In genomic region chr1:97006044-97006676, GRCh38 we compare ENCODE assay signal across 12 cellular contexts.
DNase-seq lines count a peak whose midpoint lies in the region; ATAC-seq and TF ChIP-seq lines count a peak whose summit lies in the region.
"Had no signal": no experiment of that assay in that cellular context is flagged by ENCODE, and none has a peak within 500 bp of the region (broad histone marks: within the 10 kb centered on the region; RNA-seq: fewer than 3 reads in every experiment).

No MANE protein-coding gene starts in this region.

- no peaks in the 10 kb centered on the region for H3K79me1 ChIP-seq in IMR-90 (ENCODE audit: low read depth in 1 of 2, low read length in 2 of 2)

- H3K4me2 ChIP-seq in IMR-90 (ENCODE audit: low read depth, low read length) (no peak overlapping the region), OCI-LY7 (ENCODE audit: low read length) (no peak overlapping the region)

- no peak overlapping the region for H2AK9ac ChIP-seq in IMR-90 (replicated peaks; ENCODE audit: low read depth, low read length, poor library complexity)

- H3K56ac ChIP-seq in IMR-90 (ENCODE audit: extremely low read depth, insufficient read depth, low read length), result no peak overlapping the region

- H3K9me3 ChIP-seq in IMR-90 (ENCODE audit: control insufficient read depth, insufficient read depth, low read length) (no peaks in the 10 kb centered on the region), OCI-LY7 (ENCODE audit: low read length) (no peaks in the 10 kb centered on the region)

- TF ChIP-seq POLR2A in IMR-90 (IDR thresholded peaks at IDR 0.05; ENCODE audit: low read depth, low read length), result no peak

- H4K91ac ChIP-seq in IMR-90 (ENCODE audit: insufficient read depth, low read depth, low read length), result no peak overlapping the region

- CTCF ChIA-PET in IMR-90 (lab: Yijun Ruan, JAX), result interaction anchor here (0.6 kb wide), 1 partner anchor 448 kb away, joined by 3 read pairs; no protein-coding TSS in a partner anchor
- CTCF ChIA-PET in OCI-LY7 (lab: Charles Lee; ENCODE audit: unreplicated experiment), result no interaction called here

- TF ChIP-seq RAD21 in IMR-90 (IDR thresholded peaks at IDR 0.05; ENCODE audit: low read length), result no peak

- no peak overlapping the region for H2BK120ac ChIP-seq in IMR-90 (ENCODE audit: low read depth, low read length)

- H4K8ac ChIP-seq in IMR-90 (ENCODE audit: low read depth in 2 of 2, low read length in 2 of 2), result no peak overlapping the region

- H2AK5ac ChIP-seq in IMR-90 (ENCODE audit: low read depth, low read length), result no peak overlapping the region

- no peaks in the 10 kb centered on the region for H3K9me1 ChIP-seq in IMR-90 (ENCODE audit: insufficient read depth, low read length)

- intact Hi-C loops in IMR-90 (cut with micrococcal nuclease) (no loop called here), OCI-LY7 (cut with micrococcal nuclease; ENCODE audit: unreplicated experiment) (no loop called here)

- H3K4me3 ChIP-seq in AG10803 (ENCODE audit: low read length) (no peak overlapping the region), IMR-90 (ENCODE audit: insufficient read depth, low read depth, low read length) (no peak overlapping the region), brain microvascular endothelial cell (ENCODE audit: low read depth, low read length) (no peak overlapping the region), OCI-LY7 (ENCODE audit: low read depth, low read length, poor library complexity, severe bottlenecking) (no peak overlapping the region)
- H3K4me3 ChIP-seq: K562 had no signal

- H3K27ac Mint-ChIP-seq in naive thymus-derived CD8-positive, alpha-beta T cell, result no peak overlapping the region
- H3K27ac Mint-ChIP-seq: stimulated activated naive CD8-positive, alpha-beta T cell treated with anti-CD3 and anti-CD28 coated beads, Interleukin-15, Interleukin-2, amounts not matched to agents 100 ng/mL and 50 ng/mL, for 24 hours had no signal

- H4K5ac ChIP-seq in IMR-90 (ENCODE audit: low read depth, low read length), result no peak overlapping the region

- peaks cover 0 to 4% (median 0%) of the 10 kb centered on the region in 9 donors for H3K9me3 Mint-ChIP-seq in naive thymus-derived CD8-positive, alpha-beta T cell
- H3K9me3 Mint-ChIP-seq: stimulated activated naive CD8-positive, alpha-beta T cell treated with anti-CD3 and anti-CD28 coated beads, Interleukin-15, Interleukin-2, amounts not matched to agents 100 ng/mL and 50 ng/mL, for 24 hours had no signal

- ATAC-seq in IMR-90 (ENCODE audit: low read depth), result peak; percentile 42; the same call in 1 of the 2 replicates
- ATAC-seq in naive thymus-derived CD8-positive, alpha-beta T cell, result no peak
- ATAC-seq: K562 had no signal

- no peak overlapping the region for H2AFZ ChIP-seq in IMR-90 (replicated peaks; ENCODE audit: low read length, poor library complexity)
- no peak overlapping the region for H2AFZ ChIP-seq in OCI-LY7 (ENCODE audit: low read length)

- H3K14ac ChIP-seq in IMR-90 (replicated peaks; ENCODE audit: low read depth, low read length), result no peak overlapping the region

- H3K79me2 ChIP-seq in OCI-LY7 (ENCODE audit: insufficient read depth, low read depth, low read length), result no peaks in the 10 kb centered on the region

- no peak overlapping the region for H3K18ac ChIP-seq in IMR-90 (ENCODE audit: low read depth, low read length)

- BruUV-seq in IMR-90 (replicated peaks; lab: Mats Ljungman, UMichigan) (no TSS peak), OCI-LY7 (replicated peaks; lab: Mats Ljungman, UMichigan) (no TSS peak)

- no peak overlapping the region for H2BK5ac ChIP-seq in IMR-90 (ENCODE audit: low read depth, low read length, poor library complexity, severe bottlenecking)

- H3K36me3 ChIP-seq in IMR-90 (ENCODE audit: control insufficient read depth, insufficient read depth, low read length) (no peaks in the 10 kb centered on the region), brain microvascular endothelial cell (replicated peaks) (no peaks in the 10 kb centered on the region), OCI-LY7 (ENCODE audit: insufficient read depth, low read length) (no peaks in the 10 kb centered on the region)

- H3K4me3 Mint-ChIP-seq in naive thymus-derived CD8-positive, alpha-beta T cell, result no peak overlapping the region
- H3K4me3 Mint-ChIP-seq: stimulated activated naive CD8-positive, alpha-beta T cell treated with anti-CD3 and anti-CD28 coated beads, Interleukin-15, Interleukin-2, amounts not matched to agents 100 ng/mL and 50 ng/mL, for 24 hours had no signal

- H3K4me1 ChIP-seq in IMR-90 (ENCODE audit: control insufficient read depth, insufficient read depth, low read length) (no peaks in the 10 kb centered on the region; the same call in 1 of the 2 replicates), OCI-LY7 (ENCODE audit: insufficient read depth, low read length, poor library complexity, severe bottlenecking) (no peaks in the 10 kb centered on the region)

- POLR2A ChIA-PET in IMR-90 (lab: Charles Lee; ENCODE audit: unreplicated experiment), result no interaction called here
- POLR2A ChIA-PET in naive thymus-derived CD8-positive, alpha-beta T cell (lab: Charles Lee), result no interaction called here
- POLR2A ChIA-PET in OCI-LY7 (lab: Charles Lee), result no interaction called here

- TF ChIP-seq CTCF in AG10803 (conservative IDR thresholded peaks at IDR 0.05; ENCODE audit: low read length) (no peak), IMR-90 (conservative IDR thresholded peaks at IDR 0.05; ENCODE audit: low read depth, low read length) (no peak), brain microvascular endothelial cell (IDR thresholded peaks at IDR 0.05; ENCODE audit: low read depth, low read length, missing control alignments) (no peak), OCI-LY7 (conservative IDR thresholded peaks at IDR 0.05; ENCODE audit: low read length) (no peak)

- DNase-seq in AG10803 (ENCODE audit: low read depth), result peak; percentile 75
- peak; percentile 84 for DNase-seq in IMR-90
- peak; percentile 92 for DNase-seq in brain microvascular endothelial cell
- DNase-seq in iris pigment epithelial cell (ENCODE audit: low read depth), result peak; percentile 94
- no peak for DNase-seq in NCI-H2171 (lab: John Stamatoyannopoulos, UW)
- DNase-seq in naive thymus-derived CD8-positive, alpha-beta T cell, result no peak
- DNase-seq in OCI-LY7 (ENCODE audit: low spot score), result no peak
- DNase-seq in D341Med (ENCODE audit: low spot score), result no peak
- DNase-seq: activated CD4-positive, alpha-beta T cell treated with anti-CD3 and anti-CD28 coated beads, Interleukin-2, amount 50 U/mL, for 48 hours; central memory CD4-positive, alpha-beta T cell had no signal

- no peak overlapping the region for H2BK20ac ChIP-seq in IMR-90 (ENCODE audit: low read depth, low read length)

- no peak overlapping the region for H3K4ac ChIP-seq in IMR-90 (ENCODE audit: low read depth, low read length)

- no peaks in the 10 kb centered on the region for H3K9me2 ChIP-seq in OCI-LY7 (ENCODE audit: insufficient read depth, low read length)

- no peaks in the 10 kb centered on the region for H3K36me3 Mint-ChIP-seq in naive thymus-derived CD8-positive, alpha-beta T cell

- no peak overlapping the region for H3K9ac ChIP-seq in IMR-90 (ENCODE audit: low read depth, low read length)

- H3K27ac ChIP-seq in IMR-90 (ENCODE audit: insufficient read depth, low read length) (no peak overlapping the region), brain microvascular endothelial cell (peak overlapping the region; percentile 22), OCI-LY7 (ENCODE audit: low read depth, low read length, poor library complexity, severe bottlenecking) (no peak overlapping the region)

- H3K23ac ChIP-seq in IMR-90 (ENCODE audit: low read depth, low read length), result no peak overlapping the region

- WGBS in IMR-90 (ENCODE audit: extremely low coverage in 2 of 2, insufficient read length in 1 of 2), 2 experiments, result no CpG with 5 or more reads among the region's 7 CpGs

- H2BK15ac ChIP-seq in IMR-90 (ENCODE audit: low read depth, low read length), result no peak overlapping the region

- H3K27me3 Mint-ChIP-seq in naive thymus-derived CD8-positive, alpha-beta T cell, result peaks cover 4 to 16% (median 6%) of the 10 kb centered on the region in 5 donors
- H3K27me3 Mint-ChIP-seq: stimulated activated naive CD8-positive, alpha-beta T cell treated with anti-CD3 and anti-CD28 coated beads, Interleukin-15, Interleukin-2, amounts not matched to agents 100 ng/mL and 50 ng/mL, for 24 hours had no signal

- H4K20me1 ChIP-seq in IMR-90 (ENCODE audit: insufficient read depth, low read length), result no peaks in the 10 kb centered on the region
- H4K20me1 ChIP-seq in OCI-LY7 (ENCODE audit: insufficient read depth, low read length), result no peaks in the 10 kb centered on the region

- no peaks in the 10 kb centered on the region for H3K4me1 Mint-ChIP-seq in naive thymus-derived CD8-positive, alpha-beta T cell

- dilution Hi-C loops in IMR-90 (cut with HindIII; ENCODE audit: low sequenced_read_pairs, unreplicated experiment), result no loop called here

- in situ Hi-C loops in IMR-90 (cut with MboI; ENCODE audit: low sequenced_read_pairs) (no loop called here), brain microvascular endothelial cell (cut with HindIII; ENCODE audit: low pct_ligation_motif_present, low sequenced_read_pairs) (no loop called here)

- no peaks in the 10 kb centered on the region for H3K27me3 ChIP-seq in IMR-90 (ENCODE audit: control insufficient read depth, insufficient read depth, low read length)
- no peaks in the 10 kb centered on the region for H3K27me3 ChIP-seq in brain microvascular endothelial cell (replicated peaks)

TF ChIP-seq in IMR-90, 13 proteins besides CTCF, POLR2A, EP300 and RAD21 (continues in another document):
- TF ChIP-seq USF2 (IDR thresholded peaks at IDR 0.05; ENCODE audit: low read depth, low read length) (no peak), ELK1 (IDR thresholded peaks at IDR 0.05; ENCODE audit: borderline replicate concordance, low read depth, low read length) (no peak), BHLHE40 (IDR thresholded peaks at IDR 0.05; ENCODE audit: low read depth, low read length) (no peak), CHD1 (IDR thresholded peaks at IDR 0.05; ENCODE audit: low read depth, low read length) (no peak), MAFK (IDR thresholded peaks at IDR 0.05; ENCODE audit: low read depth, low read length) (no peak)

Comparison
In these comparisons a context has a peak if more than half of its experiments do, and no peak if none do; other contexts are left out.
1. DNase-seq: peak in AG10803 (single experiment), IMR-90 (single experiment), brain microvascular endothelial cell (single experiment) and iris pigment epithelial cell (single experiment); none in NCI-H2171 (single experiment), naive thymus-derived CD8-positive, alpha-beta T cell (0 of 10), OCI-LY7 (single experiment) and D341Med (single experiment).